ENCODE assay signal across 8 cellular contexts in the genomic region with DNA sequence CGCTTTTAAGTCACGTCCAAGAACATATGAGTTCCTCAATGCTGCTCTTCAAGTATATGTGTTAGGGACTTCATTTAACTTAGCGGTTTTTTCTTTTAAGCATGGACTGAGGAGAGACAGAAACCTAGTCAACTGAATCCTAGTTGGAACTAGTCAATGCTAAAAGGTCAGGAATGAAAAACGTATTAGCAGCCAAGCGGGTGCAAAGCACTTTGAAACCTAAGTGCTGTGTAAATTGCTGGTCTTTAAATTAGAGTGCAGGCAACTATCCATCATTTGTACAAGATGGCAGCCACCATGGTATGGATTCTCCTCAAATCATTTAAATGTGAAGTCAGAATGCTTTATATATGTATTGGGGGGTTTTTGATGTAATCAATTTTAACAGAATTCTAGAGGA.
DNase-seq lines count a peak whose midpoint lies in the region; ATAC-seq lines count a peak whose summit lies in the region.
"Had no signal": no experiment of that assay in that cellular context is flagged by ENCODE, and none has a peak within 500 bp of the region (broad histone marks: within the 10 kb centered on the region; RNA-seq: fewer than 3 reads in every experiment).

No MANE protein-coding gene starts in this region.

- in situ Hi-C loops in Caki2 (cut with HindIII; ENCODE audit: low pct_unique_long_range_greater_than_20kb, low sequenced_read_pairs), result no loop called here

- ATAC-seq in GM21717 (IDR thresholded peaks at IDR 0.05; ENCODE audit: unreplicated experiment), result no peak
- no peak for ATAC-seq in GM18858 (IDR thresholded peaks at IDR 0.05; ENCODE audit: unreplicated experiment)

- DNase-seq in Caki2 (ENCODE audit: low read depth) (peak; percentile 8), NCI-H2227 treated with DMSO at 0.1 percent for 48 hours (lab: John Stamatoyannopoulos, UW) (peak; percentile 17), left kidney (ENCODE audit: low read depth, low spot score) (peak; percentile 75), renal cortical epithelial cell (ENCODE audit: low read depth) (peak; percentile 34), NCI-H345 (lab: John Stamatoyannopoulos, UW) (no peak)
- DNase-seq: DMS79 had no signal
